ENCODE assay signal across 16 cellular contexts in the genomic region with DNA sequence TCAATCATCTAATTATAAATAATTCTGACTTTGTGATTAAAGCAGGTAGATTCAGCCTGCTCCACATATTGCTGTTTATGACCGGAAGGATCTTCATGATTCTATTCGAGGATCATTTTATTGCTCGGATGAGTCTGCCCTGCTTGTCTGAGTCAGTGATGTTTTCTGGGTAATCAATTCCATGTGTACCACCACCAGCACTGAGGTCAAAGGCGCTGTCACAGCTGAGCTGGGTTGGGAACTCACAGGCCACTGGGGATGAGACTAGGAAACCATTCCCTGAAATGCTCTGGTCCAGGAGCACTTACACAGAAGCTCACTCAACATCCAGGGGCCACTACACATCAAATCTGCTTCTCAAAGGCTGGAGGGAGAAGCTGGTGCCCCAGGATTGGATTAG.
"Had no signal": no experiment of that assay in that cellular context is flagged by ENCODE, and none has a peak within 500 bp of the region (broad histone marks: within the 10 kb centered on the region; RNA-seq: fewer than 3 reads in every experiment).

No MANE protein-coding gene starts in this region.

- H3K27ac Mint-ChIP-seq: activated naive CD8-positive, alpha-beta T cell; neural progenitor cell; stimulated activated naive CD8-positive, alpha-beta T cell treated with anti-CD3 and anti-CD28 coated beads, Interleukin-15, amount 100 ng/mL, for 72 hours had no signal

- H3K4me1 ChIP-seq: colonic mucosa had no signal

- H3K9me3 Mint-ChIP-seq: activated T-cell treated with anti-CD3 and anti-CD28 coated beads, Interleukin-2, amount 50 U/mL, for 4 hours; neural progenitor cell; stimulated activated naive CD8-positive, alpha-beta T cell treated with anti-CD3 and anti-CD28 coated beads, Interleukin-15, amount 100 ng/mL, for 72 hours had no signal

- H3K27ac ChIP-seq: colonic mucosa, neural progenitor cell, right lobe of liver had no signal

- ATAC-seq: activated T-cell treated with anti-CD3 and anti-CD28 coated beads, Interleukin-2, amount 50 U/mL, for 4 hours; body of pancreas; left cardiac atrium; lower lobe of right lung; right lobe of liver; stimulated activated naive CD8-positive, alpha-beta T cell treated with anti-CD3 and anti-CD28 coated beads, Interleukin-15, amount 100 ng/mL, for 72 hours had no signal

- H3K27me3 Mint-ChIP-seq: activated naive CD8-positive, alpha-beta T cell; stimulated activated naive CD8-positive, alpha-beta T cell treated with anti-CD3 and anti-CD28 coated beads, Interleukin-15, amount 100 ng/mL, for 72 hours had no signal

- H3K27me3 ChIP-seq: body of pancreas, colonic mucosa, neural progenitor cell, right lobe of liver, upper lobe of left lung had no signal

- H3K4me3 Mint-ChIP-seq: activated naive CD8-positive, alpha-beta T cell; activated T-cell treated with anti-CD3 and anti-CD28 coated beads, Interleukin-2, amount 50 U/mL, for 4 hours; neural progenitor cell; stimulated activated naive CD8-positive, alpha-beta T cell treated with anti-CD3 and anti-CD28 coated beads, Interleukin-15, amount 100 ng/mL, for 72 hours had no signal

- H3K4me1 Mint-ChIP-seq: stimulated activated naive CD8-positive, alpha-beta T cell treated with anti-CD3 and anti-CD28 coated beads, Interleukin-15, amount 100 ng/mL, for 72 hours had no signal

- H3K36me3 ChIP-seq: colonic mucosa, neural progenitor cell had no signal

- H3K9me3 ChIP-seq: body of pancreas, colonic mucosa, lower lobe of right lung, right lobe of liver, upper lobe of left lung had no signal

- DNase-seq: activated CD4-positive, alpha-beta T cell treated with anti-CD3 and anti-CD28 coated beads for 1 hour; activated CD4-positive, alpha-beta T cell treated with anti-CD3 and anti-CD28 coated beads, Interleukin-2, amount 50 U/mL, for 48 hours; activated gamma-delta T cell; activated T-cell treated with anti-CD3 and anti-CD28 coated beads, Interleukin-2, amount 50 U/mL, for 4 hours; amniotic stem cell; central memory CD4-positive, alpha-beta T cell; colonic mucosa; left cardiac atrium; lower lobe of right lung; right lobe of liver; stimulated activated naive CD8-positive, alpha-beta T cell treated with anti-CD3 and anti-CD28 coated beads, Interleukin-15, amount 100 ng/mL, for 72 hours; T-helper 1 cell; upper lobe of left lung had no signal

- H3K4me3 ChIP-seq: body of pancreas, colonic mucosa, lower lobe of right lung, neural progenitor cell, right lobe of liver, upper lobe of left lung had no signal
